In the genomic region with DNA sequence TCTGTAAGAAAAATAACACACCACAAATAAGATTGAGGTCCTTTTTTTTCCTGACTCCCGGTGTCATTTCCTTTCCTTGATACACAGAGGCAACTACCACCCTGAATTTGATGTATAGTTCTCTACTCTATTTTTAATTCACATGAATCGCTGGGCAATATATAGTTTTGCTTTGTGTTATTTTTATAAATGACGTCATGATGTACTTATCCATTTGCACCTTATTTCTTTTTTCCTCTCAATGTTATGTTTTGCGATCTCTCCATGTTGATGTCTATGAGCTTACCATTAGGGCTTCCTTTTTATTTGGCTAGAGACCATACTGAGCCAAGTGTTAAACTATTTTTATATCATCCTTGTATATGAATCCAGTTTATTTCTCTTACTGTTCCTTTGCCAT, we compare ENCODE assay signal across 26 cellular contexts.
"Had no signal": no experiment of that assay in that cellular context is flagged by ENCODE, and none has a peak within 500 bp of the region (broad histone marks: within the 10 kb centered on the region; RNA-seq: fewer than 3 reads in every experiment).

No MANE protein-coding gene starts in this region.

- H3K27ac ChIP-seq: colonic mucosa, epithelial cell of prostate, esophagus squamous epithelium, gastrocnemius medialis, heart right ventricle, left lung, lower lobe of right lung had no signal

- H3K4me1 ChIP-seq: colonic mucosa, left lung, lower lobe of right lung had no signal

- H3K27me3 ChIP-seq: colonic mucosa, esophagus squamous epithelium, gastrocnemius medialis, heart right ventricle, left lung had no signal

- H3K4me3 ChIP-seq: colonic mucosa, esophagus squamous epithelium, gastrocnemius medialis, heart right ventricle, left lung, lower lobe of right lung, mucosa of descending colon had no signal

- ATAC-seq: effector memory CD8-positive, alpha-beta T cell; esophagus mucosa; gastrocnemius medialis; heart right ventricle; left cardiac atrium; left lung; left ventricle myocardium superior; lower lobe of right lung; mucosa of descending colon had no signal

- H3K36me3 ChIP-seq: colonic mucosa, gastrocnemius medialis, heart right ventricle, left lung, lower lobe of right lung had no signal

- H3K9me3 ChIP-seq: colonic mucosa, esophagus squamous epithelium, gastrocnemius medialis, heart right ventricle, left lung, lower lobe of right lung, mucosa of descending colon had no signal

- FAIRE-seq: endometrium, islet of Langerhans, keratinocyte had no signal

- DNase-seq: colonic mucosa; cortex of kidney; effector CD8-positive, alpha-beta T cell; effector memory CD8-positive, alpha-beta T cell; endodermal cell; erythroblast; esophagus squamous epithelium; foreskin fibroblast; foreskin melanocyte; gastrocnemius medialis; glutamatergic neuron; head of caudate nucleus; heart right ventricle; hippocampal formation; left cardiac atrium; left lung; left ventricle myocardium superior; lower lobe of right lung; mesenchymal stem cell; mucosa of descending colon; naive B cell had no signal
